ENCODE assay signal across 18 cellular contexts in the genomic region with DNA sequence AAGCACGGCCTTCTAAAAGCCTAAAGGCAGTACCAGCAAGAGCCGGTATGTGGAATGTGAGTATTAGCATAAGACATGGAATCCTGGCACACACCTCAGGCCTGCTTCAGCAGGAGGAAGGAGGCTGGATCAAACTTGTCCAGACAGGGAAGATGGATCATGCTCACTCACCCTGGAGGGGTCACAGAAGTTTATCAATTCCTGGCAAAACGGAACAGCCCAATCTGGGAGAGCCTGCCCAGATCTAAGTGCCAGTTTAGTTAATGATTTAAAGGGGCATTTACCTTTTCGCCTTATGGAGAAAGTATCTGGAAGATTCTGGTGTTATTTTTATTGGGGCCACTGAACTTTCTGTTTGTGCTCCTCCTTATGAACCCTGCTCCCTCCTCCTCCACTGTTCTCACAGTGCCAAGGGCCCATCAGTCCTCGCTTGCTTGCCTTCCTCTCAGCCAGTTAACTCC. TPM values are rescaled to one million over a fixed set of nuclear protein-coding genes. Genes with fewer than 3 reads are reported as not detected.
DNase-seq lines count a peak whose midpoint lies in the region; ATAC-seq and TF ChIP-seq lines count a peak whose summit lies in the region.
"Had no signal": no experiment of that assay in that cellular context is flagged by ENCODE, and none has a peak within 500 bp of the region (broad histone marks: within the 10 kb centered on the region; RNA-seq: fewer than 3 reads in every experiment).

No MANE protein-coding gene starts in this region.

- peak; percentile 55 for DNase-seq in HT-29 (ENCODE audit: low spot score)
- DNase-seq in breast epithelium (ENCODE audit: low spot score in 2 of 2): peak in 1 of 2 donors; percentile 79
- DNase-seq in kidney glomerular epithelial cell (lab: John Stamatoyannopoulos, UW): peak; percentile 10
- no peak for DNase-seq in progenitor cell of endocrine pancreas (ENCODE audit: low spot score, unreplicated experiment)
- DNase-seq in stimulated activated CD4-positive, alpha-beta T cell treated with anti-CD3 and anti-CD28 coated beads, Interleukin-12 subunit alpha, Interleukin-12 subunit beta, amount 100 ng/mL, for 4 hours: no peak
- no peak for DNase-seq in COLO829 (ENCODE audit: low spot score)
- no peak for DNase-seq in occipital lobe (lab: John Stamatoyannopoulos, UW)
- DNase-seq: caudate nucleus; heart right ventricle; NCI-H1048; NCI-H2081 treated with DMSO at 0.1 percent for 48 hours; NCI-H510A treated with DMSO at 0.1 percent for 48 hours; nucleus accumbens; SHP77 treated with DMSO at 0.1 percent for 48 hours; stimulated activated CD4-positive, alpha-beta T cell treated with anti-CD3 and anti-CD28 coated beads, Interleukin-2, amount 100 ng/mL, for 48 hours; T-helper 2 cell had no signal

- H3K4me3 ChIP-seq in breast epithelium: no peak overlapping the region
- H3K4me3 ChIP-seq: heart right ventricle had no signal

- H3K27ac ChIP-seq in breast epithelium: peak overlapping the region; percentile 51 to 53
- H3K27ac ChIP-seq: heart right ventricle had no signal

- no peaks in the 10 kb centered on the region for H3K9me3 ChIP-seq in breast epithelium
- H3K9me3 ChIP-seq: heart right ventricle had no signal

- H3K36me3 Mint-ChIP-seq in progenitor cell of endocrine pancreas (ENCODE audit: insufficient read depth): peaks cover 3% of the 10 kb centered on the region

- intact Hi-C loops in breast epithelium (cut with DNase I; ENCODE audit: low total_unique reads): loop anchor here (1.0 kb wide), 1 partner anchor 32 kb away; no protein-coding TSS in a partner anchor

- no peaks in the 10 kb centered on the region for H3K27me3 ChIP-seq in breast epithelium
- H3K27me3 ChIP-seq: heart right ventricle had no signal

- no peak for ATAC-seq in HG03108 (IDR thresholded peaks at IDR 0.05; ENCODE audit: unreplicated experiment)

- no peak for TF ChIP-seq POLR2A in breast epithelium (IDR thresholded peaks at IDR 0.05)

- H3K4me3 Mint-ChIP-seq in progenitor cell of endocrine pancreas (ENCODE audit: low read depth): no peak overlapping the region

- peaks cover 18% of the 10 kb centered on the region for H3K4me1 Mint-ChIP-seq in progenitor cell of endocrine pancreas (ENCODE audit: low read depth)

- no peaks in the 10 kb centered on the region for H3K27me3 Mint-ChIP-seq in progenitor cell of endocrine pancreas

- no peak for TF ChIP-seq CTCF in breast epithelium (IDR thresholded peaks at IDR 0.05)
- no peak for TF ChIP-seq CTCF in progenitor cell of endocrine pancreas (IDR thresholded peaks at IDR 0.05; ENCODE audit: unreplicated experiment)

- no peaks in the 10 kb centered on the region for H3K9me3 Mint-ChIP-seq in progenitor cell of endocrine pancreas (ENCODE audit: low read depth)
- H3K9me3 Mint-ChIP-seq: activated T-helper 2 cell treated with anti-CD3 and anti-CD28 coated beads, Interferon-gamma antibody, Interleukin-2, Interleukin-4, amounts not matched to agents 10 μg/mL and 5 μg/mL and 100 μg/mL, durations not matched to agents 14 hours and 24 hours and 36 hours had no signal

- H3K27ac Mint-ChIP-seq in progenitor cell of endocrine pancreas: peak overlapping the region; percentile 38
- H3K27ac Mint-ChIP-seq: activated T-helper 2 cell treated with anti-CD3 and anti-CD28 coated beads, Interferon-gamma antibody, Interleukin-2, Interleukin-4, amounts not matched to agents 10 μg/mL and 5 μg/mL and 100 μg/mL, durations not matched to agents 14 hours and 24 hours and 36 hours had no signal

- no peaks in the 10 kb centered on the region for H3K4me1 ChIP-seq in breast epithelium

- H3K36me3 ChIP-seq in breast epithelium: no peaks in the 10 kb centered on the region

RNA-seq across cellular contexts. Expression of gene NFE2L2, which starts 58.3 kb away (rescaled TPM):
- total RNA-seq in HT-29 (2014; rRNA removed; shearing (Covaris generic)): 30.8 and 30.9 TPM in 2 replicates
- 100 to 1,000 TPM in 2 of 3 donors, 10 to 100 TPM in 1; 63.8 to 133 (median 124) TPM for total RNA-seq in breast epithelium
- total RNA-seq in progenitor cell of endocrine pancreas: 58.7 and 59.1 TPM in 2 replicates
- total RNA-seq in occipital lobe: 13.4 TPM

Comparison
In these comparisons a context has a peak if more than half of its experiments do, and no peak if none do; other contexts are left out.
1. DNase-seq: peak in HT-29 (single experiment) and kidney glomerular epithelial cell (single experiment); none in progenitor cell of endocrine pancreas (single experiment), stimulated activated CD4-positive, alpha-beta T cell treated with anti-CD3 and anti-CD28 coated beads, Interleukin-12 subunit alpha, Interleukin-12 subunit beta, amount 100 ng/mL, for 4 hours (single experiment), COLO829 (single experiment) and occipital lobe (single experiment).